ENCODE assay signal across 11 cellular contexts in the genomic region with DNA sequence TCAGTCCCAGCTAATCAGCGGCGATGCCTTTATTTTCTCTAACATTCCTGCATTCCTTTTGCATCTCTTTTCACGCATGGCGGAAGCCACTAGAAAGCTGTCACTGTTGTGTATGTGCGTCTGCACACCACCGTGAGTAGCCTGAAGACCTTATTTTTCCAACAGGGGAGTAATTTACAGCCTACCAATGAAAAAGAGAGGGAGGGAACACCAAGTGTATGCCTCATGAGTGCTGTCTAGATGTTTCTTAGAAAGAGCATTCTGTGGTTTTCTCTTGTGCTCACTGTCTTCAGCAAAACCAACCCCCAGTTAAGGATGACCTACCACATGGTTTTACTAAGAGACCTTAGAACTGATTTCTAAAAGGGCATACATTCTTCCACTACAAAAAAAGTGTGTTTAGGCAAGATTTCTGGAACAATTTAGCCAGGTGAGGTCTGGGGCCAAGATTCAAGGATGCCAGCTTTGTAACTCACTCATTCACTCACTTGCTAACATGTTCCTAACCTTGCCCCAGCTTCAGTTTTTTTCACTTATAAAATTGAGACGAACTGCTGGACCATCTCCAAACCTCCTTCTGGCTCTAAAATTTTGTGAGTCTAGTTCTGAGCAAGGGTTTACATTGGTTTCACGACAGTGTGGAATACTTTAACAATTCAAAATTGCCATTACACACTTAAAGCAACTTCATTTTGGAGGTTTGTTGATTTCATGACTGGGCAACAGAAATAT. TPM values are rescaled to one million over a fixed set of nuclear protein-coding genes. Genes with fewer than 3 reads are reported as not detected.
DNase-seq lines count a peak whose midpoint lies in the region; ATAC-seq lines count a peak whose summit lies in the region.
"Had no signal": no experiment of that assay in that cellular context is flagged by ENCODE, and none has a peak within 500 bp of the region (broad histone marks: within the 10 kb centered on the region; RNA-seq: fewer than 3 reads in every experiment).

No MANE protein-coding gene starts in this region.

- H3K36me3 ChIP-seq in trophoblast cell (ENCODE audit: control insufficient read depth in 1 of 2, insufficient read depth in 2 of 2, low read length in 2 of 2): no peaks in the 10 kb centered on the region

- H3K4me3 ChIP-seq in trophoblast cell (ENCODE audit: low read depth, low read length): no peak overlapping the region

- H3K27ac ChIP-seq in trophoblast cell (ENCODE audit: low read depth, low read length): no peak overlapping the region

- no peak overlapping the region for H3K23ac ChIP-seq in trophoblast cell (ENCODE audit: low read length)

- H3K14ac ChIP-seq in trophoblast cell (ENCODE audit: low read length): no peak overlapping the region

- no peak overlapping the region for H3K4me2 ChIP-seq in trophoblast cell (ENCODE audit: low read length)

- H3K27me3 ChIP-seq in trophoblast cell (ENCODE audit: insufficient read depth, low read length): no peaks in the 10 kb centered on the region

- no peaks in the 10 kb centered on the region for H3K9me3 Mint-ChIP-seq in activated CD4-positive, alpha-beta T cell treated with anti-CD3 and anti-CD28 coated beads for 36 hours (ENCODE audit: low read depth)
- H3K9me3 Mint-ChIP-seq in activated naive CD4-positive, alpha-beta T cell treated with anti-CD3 and anti-CD28 coated beads, Interleukin-2, amount 50 U/mL, for 72 hours: no peaks in the 10 kb centered on the region

- no peak overlapping the region for H4K91ac ChIP-seq in trophoblast cell (ENCODE audit: low read depth, low read length)

- no peak overlapping the region for H3K4ac ChIP-seq in trophoblast cell (ENCODE audit: low read depth, low read length)

- H2AFZ ChIP-seq in trophoblast cell (ENCODE audit: insufficient read depth, low read length, poor library complexity): no peak overlapping the region

- H3K36me3 Mint-ChIP-seq in activated CD4-positive, alpha-beta T cell treated with anti-CD3 and anti-CD28 coated beads for 36 hours (ENCODE audit: low read depth): peaks cover 21% of the 10 kb centered on the region
- H3K36me3 Mint-ChIP-seq in activated naive CD4-positive, alpha-beta T cell treated with anti-CD3 and anti-CD28 coated beads, Interleukin-2, amount 50 U/mL, for 72 hours: peaks cover 0 to 12% of the 10 kb centered on the region in 2 donors

- H2AK5ac ChIP-seq in trophoblast cell (ENCODE audit: low read length): no peak overlapping the region

- intact Hi-C loops in activated CD4-positive, alpha-beta T cell treated with anti-CD3 and anti-CD28 coated beads for 36 hours (cut with DNase I, micrococcal nuclease): loop anchor here (5.0 kb wide), 2 partner anchors 34 to 169 kb away; no protein-coding TSS in a partner anchor

- H2BK120ac ChIP-seq in trophoblast cell (ENCODE audit: insufficient read depth, low read length, poor library complexity): no peak overlapping the region

- H3K79me2 ChIP-seq in trophoblast cell (ENCODE audit: control insufficient read depth, insufficient read depth, low read length, poor library complexity): no peaks in the 10 kb centered on the region

- no peak overlapping the region for H4K8ac ChIP-seq in trophoblast cell (ENCODE audit: low read depth, low read length)

- no peak overlapping the region for H4K12ac ChIP-seq in trophoblast cell (ENCODE audit: low read depth, low read length)

- no peak overlapping the region for H3K4me3 Mint-ChIP-seq in activated CD4-positive, alpha-beta T cell treated with anti-CD3 and anti-CD28 coated beads for 36 hours

- no peak overlapping the region for H3K18ac ChIP-seq in trophoblast cell (ENCODE audit: low read length)

- no peak overlapping the region for H2BK5ac ChIP-seq in trophoblast cell (ENCODE audit: low read depth, low read length, poor library complexity)

- no peak for DNase-seq in activated CD4-positive, alpha-beta T cell treated with anti-CD3 and anti-CD28 coated beads for 36 hours
- no peak for DNase-seq in activated CD4-positive, alpha-beta T cell treated with anti-CD3 and anti-CD28 coated beads for 48 hours
- DNase-seq in activated naive CD4-positive, alpha-beta T cell treated with anti-CD3 and anti-CD28 coated beads, Interleukin-2, amount 50 U/mL, for 72 hours (ENCODE audit: low spot score in 2 of 2): no peak
- DNase-seq in retina (peak; percentile 20), trophoblast cell (no peak), cortex of kidney (lab: John Stamatoyannopoulos, UW) (no peak)
- DNase-seq: NCI-H2171 had no signal

- CTCF ChIA-PET in activated CD4-positive, alpha-beta T cell treated with anti-CD3 and anti-CD28 coated beads for 36 hours (lab: Charles Lee): interaction anchor here (0.6 to 1.4 kb wide), 5 partner anchors 21 to 134 kb away, joined by 3 to 4 read pairs (median 4); no protein-coding TSS in a partner anchor

- peak; percentile 87 for ATAC-seq in activated CD4-positive, alpha-beta T cell treated with anti-CD3 and anti-CD28 coated beads for 36 hours
- peak; percentile 65 for ATAC-seq in HG02798 (IDR thresholded peaks at IDR 0.05; ENCODE audit: poor library complexity, unreplicated experiment)
- peak; percentile 82 to 87 for ATAC-seq in activated naive CD4-positive, alpha-beta T cell treated with anti-CD3 and anti-CD28 coated beads, Interleukin-2, amount 50 U/mL, for 72 hours
- ATAC-seq in HG03039 (IDR thresholded peaks at IDR 0.05; ENCODE audit: unreplicated experiment): no peak
- ATAC-seq: HepG2, SK-N-SH treated with all-trans-retinoic acid at 6 μM for 48 hours had no signal

- no peaks in the 10 kb centered on the region for H3K9me3 ChIP-seq in trophoblast cell (ENCODE audit: insufficient read depth, low read depth, low read length)

- WGBS in trophoblast cell (ENCODE audit: extremely low coverage, insufficient coverage, insufficient read length): no CpG with 5 or more reads among the region's 8 CpGs

- no peak overlapping the region for H2BK12ac ChIP-seq in trophoblast cell (ENCODE audit: low read length)

- peak overlapping the region; percentile 56 for H3K27ac Mint-ChIP-seq in activated CD4-positive, alpha-beta T cell treated with anti-CD3 and anti-CD28 coated beads for 36 hours
- peak overlapping the region in 1 of 2 donors; percentile 38 for H3K27ac Mint-ChIP-seq in activated naive CD4-positive, alpha-beta T cell treated with anti-CD3 and anti-CD28 coated beads, Interleukin-2, amount 50 U/mL, for 72 hours

- no peaks in the 10 kb centered on the region for H3K27me3 Mint-ChIP-seq in activated CD4-positive, alpha-beta T cell treated with anti-CD3 and anti-CD28 coated beads for 36 hours

- H3K4me1 ChIP-seq in trophoblast cell (ENCODE audit: control insufficient read depth in 1 of 2, insufficient read depth in 2 of 2, low read length in 2 of 2): peaks cover 2 to 5% of the 10 kb centered on the region in 2 experiments

- no peaks in the 10 kb centered on the region for H3K79me1 ChIP-seq in trophoblast cell (ENCODE audit: low read length)

- no peak overlapping the region for H3K9ac ChIP-seq in trophoblast cell (ENCODE audit: low read length)

- peaks cover 53% of the 10 kb centered on the region for H3K4me1 Mint-ChIP-seq in activated CD4-positive, alpha-beta T cell treated with anti-CD3 and anti-CD28 coated beads for 36 hours

- POLR2A ChIA-PET in activated CD4-positive, alpha-beta T cell treated with anti-CD3 and anti-CD28 coated beads for 36 hours (lab: Charles Lee): interaction anchor here (0.7 kb wide), 2 partner anchors 44 to 50 kb away, joined by 3 read pairs; no protein-coding TSS in a partner anchor

RNA-seq across cellular contexts. Expression of a gene that starts 51.4 kb away (rescaled TPM):
- 10 to 100 TPM; 66.0 to 88.9 TPM for total RNA-seq in activated CD4-positive, alpha-beta T cell treated with anti-CD3 and anti-CD28 coated beads for 36 hours
- 10 to 100 TPM; 56.5 to 83.5 TPM for total RNA-seq in activated naive CD4-positive, alpha-beta T cell treated with anti-CD3 and anti-CD28 coated beads, Interleukin-2, amount 50 U/mL, for 72 hours
- polyA plus RNA-seq in trophoblast cell (2013): 5.8 and 6.5 TPM in 2 replicates
